ENCODE assay signal across 24 cellular contexts in the genomic region with DNA sequence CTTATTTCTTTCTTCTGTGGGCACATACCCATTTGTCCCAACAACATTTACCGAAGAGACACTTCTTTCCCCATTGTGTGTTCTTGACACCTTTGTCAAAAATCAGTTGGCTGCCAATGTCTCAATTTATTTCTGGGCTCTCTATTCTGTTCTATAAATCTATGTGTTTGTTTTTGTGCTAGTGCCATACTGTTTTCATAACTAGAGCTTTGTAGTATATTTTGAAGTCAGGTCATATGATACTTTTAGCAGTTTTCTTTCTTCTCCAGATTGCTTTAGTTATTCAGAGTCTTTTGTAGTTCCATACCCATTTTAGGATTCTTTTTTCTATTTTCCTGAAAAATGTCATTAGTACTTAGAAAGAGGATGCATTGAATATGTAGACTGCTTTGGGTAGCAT.
"Had no signal": no experiment of that assay in that cellular context is flagged by ENCODE, and none has a peak within 500 bp of the region (broad histone marks: within the 10 kb centered on the region; RNA-seq: fewer than 3 reads in every experiment).

No MANE protein-coding gene starts in this region.

- H3K27me3 ChIP-seq: colonic mucosa, dorsolateral prefrontal cortex, esophagus muscularis mucosa, esophagus squamous epithelium, foreskin keratinocyte, gastrocnemius medialis, gastroesophageal sphincter, heart left ventricle, heart right ventricle, hepatocyte had no signal

- H3K27me3 Mint-ChIP-seq: dendritic cell treated with granulocyte-macrophage colony-stimulating factor and Interleukin-4, amounts not matched to agents 40 ng/mL and 50 ng/mL, for 4 days; effector memory CD8-positive, alpha-beta T cell had no signal

- DNase-seq: colonic mucosa; cortex of kidney; dermis blood vessel endothelial cell; dorsolateral prefrontal cortex; effector CD4-positive, alpha-beta T cell; effector CD8-positive, alpha-beta T cell; effector memory CD4-positive, alpha-beta T cell; effector memory CD8-positive, alpha-beta T cell; erythroblast; esophagus squamous epithelium; foreskin fibroblast; foreskin keratinocyte; foreskin melanocyte; gastrocnemius medialis; glutamatergic neuron; head of caudate nucleus; heart left ventricle; heart right ventricle had no signal

- H3K9me3 ChIP-seq: colonic mucosa, gastrocnemius medialis had no signal

- H3K4me3 ChIP-seq: colonic mucosa, coronary artery, dorsolateral prefrontal cortex, esophagus muscularis mucosa, esophagus squamous epithelium, gastrocnemius medialis, gastroesophageal sphincter, heart left ventricle, heart right ventricle, hepatocyte had no signal

- H3K27ac Mint-ChIP-seq: dendritic cell treated with granulocyte-macrophage colony-stimulating factor and Interleukin-4, amounts not matched to agents 40 ng/mL and 50 ng/mL, for 4 days; effector memory CD8-positive, alpha-beta T cell had no signal

- H3K4me3 Mint-ChIP-seq: dendritic cell treated with granulocyte-macrophage colony-stimulating factor and Interleukin-4, amounts not matched to agents 40 ng/mL and 50 ng/mL, for 4 days; effector memory CD8-positive, alpha-beta T cell had no signal

- H3K4me1 ChIP-seq: colonic mucosa, esophagus muscularis mucosa, esophagus squamous epithelium, foreskin keratinocyte, gastrocnemius medialis, gastroesophageal sphincter, heart left ventricle, heart right ventricle had no signal

- H3K36me3 ChIP-seq: colonic mucosa, esophagus muscularis mucosa, esophagus squamous epithelium, gastrocnemius medialis, gastroesophageal sphincter, heart left ventricle, heart right ventricle had no signal

- H3K27ac ChIP-seq: colonic mucosa, coronary artery, dorsolateral prefrontal cortex, epithelial cell of prostate, esophagus muscularis mucosa, esophagus squamous epithelium, foreskin keratinocyte, gastrocnemius medialis, gastroesophageal sphincter, heart left ventricle, heart right ventricle, hepatocyte had no signal
